Comparison of ENCODE assay signal across 1 cellular context in the genomic region with DNA sequence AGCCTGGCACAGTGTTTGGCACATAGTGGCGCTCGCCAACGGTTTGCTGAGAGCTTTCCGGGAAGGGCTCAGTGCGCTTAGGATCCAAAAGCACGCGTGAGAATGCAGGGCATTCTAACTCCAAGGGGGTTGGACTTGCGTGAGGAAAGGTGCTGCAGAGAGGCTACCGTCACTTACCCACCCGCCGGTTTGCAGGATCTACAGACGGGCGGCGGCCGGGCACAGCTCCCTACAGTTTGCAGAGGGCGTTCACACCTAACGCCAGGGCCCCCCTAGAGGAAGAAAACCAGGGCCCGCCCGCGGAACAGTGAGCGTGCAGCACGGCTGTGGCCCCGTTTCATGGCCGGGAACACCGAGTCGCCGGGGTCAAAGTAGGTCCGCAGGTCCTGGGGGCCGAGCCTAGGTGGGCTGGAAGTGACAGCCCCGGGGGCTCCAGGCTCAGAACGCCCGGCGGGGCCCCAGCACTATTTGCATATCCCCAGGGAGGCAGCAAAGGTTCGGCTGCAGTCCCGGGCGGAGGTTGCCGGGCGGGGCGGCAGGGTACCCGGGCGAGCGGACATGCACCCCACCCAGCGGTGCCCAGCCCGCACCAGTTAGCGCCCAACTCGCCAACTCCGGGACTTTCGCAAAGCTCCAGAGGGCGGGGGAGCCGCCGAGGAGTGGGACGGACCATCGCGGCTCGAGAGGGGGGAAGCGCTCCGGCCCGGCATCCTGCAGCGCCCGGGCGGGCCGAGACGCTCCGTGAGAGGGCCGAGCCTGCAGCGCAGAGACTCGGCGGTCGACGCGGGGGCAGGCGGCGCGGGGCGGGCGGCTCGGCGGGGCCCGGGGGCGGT.
TF ChIP-seq lines count a peak whose summit lies in the region.

No MANE protein-coding gene starts in this region.

TF ChIP-seq in HCT116, 20 proteins besides CTCF, POLR2A, EP300 and RAD21 (continued from another document):
- 0 out of 2 replicates have a peak, but pooled peaks have one; percentile 16 for TF ChIP-seq CBX3 (IDR thresholded peaks at IDR 0.05; ENCODE audit: low read depth)
- TF ChIP-seq EGR1 (IDR thresholded peaks at IDR 0.05; ENCODE audit: low read depth) = no peak
- no peak for TF ChIP-seq EZH2phosphoT487 (IDR thresholded peaks at IDR 0.05; ENCODE audit: borderline replicate concordance)
- no peak for TF ChIP-seq ZNF274 (IDR thresholded peaks at IDR 0.05; ENCODE audit: low read depth, low read length)
- peak; percentile 73 for TF ChIP-seq POLR2AphosphoS5 (IDR thresholded peaks at IDR 0.05; ENCODE audit: low read depth, low read length)
- no peak for TF ChIP-seq FOSL1 (IDR thresholded peaks at IDR 0.05; ENCODE audit: low read depth)
- TF ChIP-seq, protein P1, sequence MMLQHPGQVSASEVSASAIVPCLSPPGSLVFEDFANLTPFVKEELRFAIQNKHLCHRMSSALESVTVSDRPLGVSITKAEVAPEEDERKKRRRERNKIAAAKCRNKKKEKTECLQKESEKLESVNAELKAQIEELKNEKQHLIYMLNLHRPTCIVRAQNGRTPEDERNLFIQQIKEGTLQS (IDR thresholded peaks at IDR 0.05) = no peak
